Comparison of ENCODE assay signal across 10 cellular contexts in genomic region chr5:78574731-78575161, GRCh38.
DNase-seq lines count a peak whose midpoint lies in the region; ATAC-seq and TF ChIP-seq lines count a peak whose summit lies in the region.
"Had no signal": no experiment of that assay in that cellular context is flagged by ENCODE, and none has a peak within 500 bp of the region (broad histone marks: within the 10 kb centered on the region; RNA-seq: fewer than 3 reads in every experiment).

No MANE protein-coding gene starts in this region.

- TF ChIP-seq POLR2A in right lobe of liver (IDR thresholded peaks at IDR 0.05), result no peak

- H3K27ac ChIP-seq in right lobe of liver, result no peak overlapping the region

- POLR2A ChIA-PET in GM10248 (lab: Yijun Ruan, JAX), result no interaction called here
- POLR2A ChIA-PET in activated CD4-positive, alpha-beta memory T cell treated with anti-CD3 and anti-CD28 coated beads, Interleukin-2, amount 10 ng/mL, durations not matched to agents 7 days and 5 days (lab: Charles Lee), result no interaction called here

- DNase-seq in GM10248 (ENCODE audit: extremely low spot score) (peak; percentile 29), HFFc6 (peak; percentile 47), adipocyte (ENCODE audit: low read depth) (no peak), right lobe of liver (no peak), DMS114 treated with DMSO at 0.1 percent for 48 hours (lab: John Stamatoyannopoulos, UW; ENCODE audit: unreplicated experiment) (no peak), NOMO-1 treated with DMSO at 0.1 percent for 48 hours (lab: John Stamatoyannopoulos, UW; ENCODE audit: unreplicated experiment) (no peak)
- no peak for DNase-seq in activated CD4-positive, alpha-beta memory T cell treated with anti-CD3 and anti-CD28 coated beads, Interleukin-2, amount 10 ng/mL, durations not matched to agents 7 days and 5 days
- DNase-seq: kidney, SW 1271 had no signal

- H3K9me3 Mint-ChIP-seq in HFFc6, result no peaks in the 10 kb centered on the region
- H3K9me3 Mint-ChIP-seq in activated CD4-positive, alpha-beta memory T cell treated with anti-CD3 and anti-CD28 coated beads, Interleukin-2, amount 10 ng/mL, durations not matched to agents 7 days and 5 days, result no peaks in the 10 kb centered on the region

- H3K27me3 ChIP-seq in adipocyte (replicated peaks; ENCODE audit: control insufficient read depth, insufficient read depth, low read length), result no peaks in the 10 kb centered on the region
- H3K27me3 ChIP-seq in right lobe of liver, result no peaks in the 10 kb centered on the region

- no peak overlapping the region for H3K4me3 Mint-ChIP-seq in HFFc6
- H3K4me3 Mint-ChIP-seq in activated CD4-positive, alpha-beta memory T cell treated with anti-CD3 and anti-CD28 coated beads, Interleukin-2, amount 10 ng/mL, durations not matched to agents 7 days and 5 days, result no peak overlapping the region

- intact Hi-C loops in right lobe of liver (cut with DNase I), result no loop called here

- peak overlapping the region; percentile 58 for H3K27ac Mint-ChIP-seq in HFFc6
- H3K27ac Mint-ChIP-seq in activated CD4-positive, alpha-beta memory T cell treated with anti-CD3 and anti-CD28 coated beads, Interleukin-2, amount 10 ng/mL, durations not matched to agents 7 days and 5 days, result no peak overlapping the region

- WGBS in right lobe of liver (ENCODE audit: insufficient coverage, low coverage, low lambda C conversion rate, missing lambda C conversion rate), result 52% methylated on average over 4 of the region's 7 CpGs

- peaks cover 43% of the 10 kb centered on the region for H3K4me1 Mint-ChIP-seq in HFFc6 (ENCODE audit: low read depth)
- H3K4me1 Mint-ChIP-seq in activated CD4-positive, alpha-beta memory T cell treated with anti-CD3 and anti-CD28 coated beads, Interleukin-2, amount 10 ng/mL, durations not matched to agents 7 days and 5 days, result peaks cover 4% of the 10 kb centered on the region

- H3K36me3 Mint-ChIP-seq in HFFc6 (ENCODE audit: low read depth), result no peaks in the 10 kb centered on the region
- H3K36me3 Mint-ChIP-seq in activated CD4-positive, alpha-beta memory T cell treated with anti-CD3 and anti-CD28 coated beads, Interleukin-2, amount 10 ng/mL, durations not matched to agents 7 days and 5 days (ENCODE audit: low read depth), result no peaks in the 10 kb centered on the region

- CTCF ChIA-PET in GM10248 (lab: Yijun Ruan, JAX), result interaction anchor here (1.2 to 3.4 kb wide), 3 partner anchors 11 to 107 kb away, joined by 3 to 14 read pairs (median 6); no protein-coding TSS in a partner anchor
- CTCF ChIA-PET in activated CD4-positive, alpha-beta memory T cell treated with anti-CD3 and anti-CD28 coated beads, Interleukin-2, amount 10 ng/mL, durations not matched to agents 7 days and 5 days (lab: Charles Lee), result no interaction called here

- H3K36me3 ChIP-seq in adipocyte (ENCODE audit: control insufficient read depth, insufficient read depth, low read length, severe bottlenecking), result no peaks in the 10 kb centered on the region
- H3K36me3 ChIP-seq in right lobe of liver, result no peaks in the 10 kb centered on the region

- peaks cover 59% of the 10 kb centered on the region for H3K4me1 ChIP-seq in adipocyte (ENCODE audit: control insufficient read depth, insufficient read depth, low read length)
- H3K4me1 ChIP-seq in right lobe of liver, result peaks cover 0 to 13% (median 0%) of the 10 kb centered on the region in 4 donors

- H3K9ac ChIP-seq in adipocyte (ENCODE audit: low read length), result peak overlapping the region; percentile 60

- H3K27me3 Mint-ChIP-seq in HFFc6 (ENCODE audit: insufficient read depth), result no peaks in the 10 kb centered on the region
- peaks cover 7% of the 10 kb centered on the region for H3K27me3 Mint-ChIP-seq in activated CD4-positive, alpha-beta memory T cell treated with anti-CD3 and anti-CD28 coated beads, Interleukin-2, amount 10 ng/mL, durations not matched to agents 7 days and 5 days

- ATAC-seq in right lobe of liver (peak; percentile 17 to 69 (median 44)), HG03175 (IDR thresholded peaks at IDR 0.05; ENCODE audit: unreplicated experiment) (no peak)

- no peaks in the 10 kb centered on the region for H3K9me3 ChIP-seq in adipocyte (ENCODE audit: control insufficient read depth, low read length)
- H3K9me3 ChIP-seq in right lobe of liver, result no peaks in the 10 kb centered on the region

- TF ChIP-seq CTCF in GM10248 (IDR thresholded peaks at IDR 0.05; ENCODE audit: control extremely low read depth, extremely low read depth, low read depth, missing control alignments), result no peak
- no peak for TF ChIP-seq CTCF in HFFc6 (IDR thresholded peaks at IDR 0.05)
- TF ChIP-seq CTCF in right lobe of liver (IDR thresholded peaks at IDR 0.05), result no peak

- H3K4me3 ChIP-seq in adipocyte (ENCODE audit: low read length) (peak overlapping the region; percentile 29), right lobe of liver (no peak overlapping the region)

Comparison
In these comparisons a context has a peak if more than half of its experiments do, and no peak if none do; other contexts are left out.
1. DNase-seq: peak in GM10248 (single experiment) and HFFc6 (single experiment); none in adipocyte (single experiment), right lobe of liver (0 of 3), DMS114 treated with DMSO at 0.1 percent for 48 hours (single experiment), NOMO-1 treated with DMSO at 0.1 percent for 48 hours (single experiment) and activated CD4-positive, alpha-beta memory T cell treated with anti-CD3 and anti-CD28 coated beads, Interleukin-2, amount 10 ng/mL, durations not matched to agents 7 days and 5 days (single experiment).